ENCODE assay signal across 8 cellular contexts in the genomic region with DNA sequence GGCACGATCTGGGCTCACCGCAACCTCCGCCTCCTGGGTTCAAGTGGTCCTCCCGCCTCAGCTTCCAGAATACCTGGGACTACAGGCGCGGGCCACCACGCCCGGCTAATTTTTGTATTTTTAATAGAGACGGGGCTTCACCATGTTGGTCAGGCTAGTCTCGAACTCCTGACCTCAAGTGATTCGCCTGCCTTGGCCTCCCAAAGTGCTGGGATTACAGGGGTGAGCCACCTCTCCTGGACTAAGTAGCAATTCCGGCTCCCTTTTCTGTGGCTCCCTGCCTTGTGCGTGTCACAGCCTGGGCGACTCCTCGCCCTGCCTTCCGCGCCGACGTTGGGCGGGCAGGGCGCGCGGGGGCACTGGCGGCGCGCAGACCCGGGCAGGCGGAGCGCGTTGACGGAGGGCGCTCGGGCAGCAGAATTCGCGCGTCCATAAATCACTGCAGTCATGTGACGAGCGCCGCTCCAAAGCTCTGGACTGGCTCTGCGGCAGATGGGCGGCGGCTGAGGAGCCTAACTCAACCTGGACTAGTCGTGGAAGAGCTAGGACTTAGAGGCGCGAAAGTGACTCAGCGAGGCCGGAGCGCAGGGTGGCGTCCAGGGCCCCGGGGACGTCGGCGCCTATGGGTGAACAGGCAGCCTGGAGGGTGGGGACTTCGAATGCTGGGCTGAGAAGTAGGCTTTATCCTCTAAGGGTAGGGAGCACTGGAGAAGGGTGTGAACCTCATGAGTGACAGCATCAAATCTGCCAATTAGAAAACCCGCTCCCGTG. TPM values are rescaled to one million over a fixed set of nuclear protein-coding genes. Genes with fewer than 3 reads are reported as not detected.
DNase-seq lines count a peak whose midpoint lies in the region; ATAC-seq and TF ChIP-seq lines count a peak whose summit lies in the region.

No MANE protein-coding gene starts in this region.

- H3K4me1 Mint-ChIP-seq in stimulated activated naive CD8-positive, alpha-beta T cell treated with anti-CD3 and anti-CD28 coated beads, Interleukin-15, amount 100 ng/mL, for 72 hours = peaks cover 57% of the 10 kb centered on the region

- no peak overlapping the region for H3K9ac ChIP-seq in HUES6 (ENCODE audit: low read length)

- peaks cover 7% of the 10 kb centered on the region for H3K4me1 ChIP-seq in HUES6 (ENCODE audit: control insufficient read depth, insufficient read depth, low read length)
- peaks cover 0 to 17% (median 5%) of the 10 kb centered on the region in 4 donors for H3K4me1 ChIP-seq in right lobe of liver

- H3K27ac ChIP-seq in HUES6 (ENCODE audit: low read depth, low read length) (no peak overlapping the region), coronary artery (peak overlapping the region; percentile 74 to 77), right lobe of liver (peak overlapping the region in 2 of 3 donors; percentile 43 to 88)

- TF ChIP-seq CTCF in coronary artery (IDR thresholded peaks at IDR 0.05) (no peak), right lobe of liver (IDR thresholded peaks at IDR 0.05) (peak in 2 of 4 donors; percentile 22 to 63)

- WGBS in right lobe of liver (ENCODE audit: insufficient coverage, low coverage, low lambda C conversion rate, missing lambda C conversion rate) = 57% methylated on average over 20 of the region's 56 CpGs

- peak; percentile 58 to 85 (median 77) for ATAC-seq in right lobe of liver
- no peak for ATAC-seq in stimulated activated naive CD8-positive, alpha-beta T cell treated with anti-CD3 and anti-CD28 coated beads, Interleukin-15, amount 100 ng/mL, for 72 hours

- TF ChIP-seq POLR2A in right lobe of liver (IDR thresholded peaks at IDR 0.05) = peak; percentile 39

- H3K9me3 Mint-ChIP-seq in stimulated activated naive CD8-positive, alpha-beta T cell treated with anti-CD3 and anti-CD28 coated beads, Interleukin-15, amount 100 ng/mL, for 72 hours = no peaks in the 10 kb centered on the region

- intact Hi-C loops in right lobe of liver (cut with DNase I) = no loop called here

- H3K4me3 Mint-ChIP-seq in stimulated activated naive CD8-positive, alpha-beta T cell treated with anti-CD3 and anti-CD28 coated beads, Interleukin-15, amount 100 ng/mL, for 72 hours = peak overlapping the region in 1 of 2 donors; percentile 49

- H3K27me3 Mint-ChIP-seq in stimulated activated naive CD8-positive, alpha-beta T cell treated with anti-CD3 and anti-CD28 coated beads, Interleukin-15, amount 100 ng/mL, for 72 hours = peaks cover 10% of the 10 kb centered on the region

- peaks cover 16% of the 10 kb centered on the region for H3K36me3 ChIP-seq in HUES6 (ENCODE audit: control insufficient read depth, insufficient read depth, low read length)
- peaks cover 0 to 4% (median 0%) of the 10 kb centered on the region in 4 donors for H3K36me3 ChIP-seq in right lobe of liver

- H3K9me3 ChIP-seq in HUES6 (ENCODE audit: control insufficient read depth, insufficient read depth, low read depth, low read length) = no peaks in the 10 kb centered on the region
- no peaks in the 10 kb centered on the region for H3K9me3 ChIP-seq in right lobe of liver

- DNase-seq in activated CD4-positive, CD25-positive, alpha-beta regulatory T cell treated with anti-CD3 and anti-CD28 coated beads, Interleukin-2, amount 50 U/mL, for 16 hours (ENCODE audit: low read depth, low spot score) = peak; percentile 20
- no peak for DNase-seq in activated CD4-positive, CD25-positive, alpha-beta regulatory T cell treated with anti-CD3 and anti-CD28 coated beads, Interleukin-2, amount 50 U/mL, for 72 hours
- DNase-seq in SHP77 treated with DMSO at 0.1 percent for 48 hours (lab: John Stamatoyannopoulos, UW) (peak; percentile 85), coronary artery (ENCODE audit: low spot score) (peak; percentile 85), right lobe of liver (peak; percentile 78 to 86 (median 81)), stromal cell of bone marrow (ENCODE audit: low read depth) (peak; percentile 72)
- no peak for DNase-seq in stimulated activated naive CD8-positive, alpha-beta T cell treated with anti-CD3 and anti-CD28 coated beads, Interleukin-15, amount 100 ng/mL, for 72 hours

- H3K4me3 ChIP-seq in HUES6 (ENCODE audit: low read depth, low read length) (peak overlapping the region; percentile 40; the same call in 1 of the 2 replicates), coronary artery (peak overlapping the region; percentile 65), right lobe of liver (peak overlapping the region; percentile 93 to 98 (median 97))

- no peak overlapping the region for H3K27ac Mint-ChIP-seq in stimulated activated naive CD8-positive, alpha-beta T cell treated with anti-CD3 and anti-CD28 coated beads, Interleukin-15, amount 100 ng/mL, for 72 hours

- H3K27me3 ChIP-seq in HUES6 (ENCODE audit: control insufficient read depth, insufficient read depth, low read length) (no peaks in the 10 kb centered on the region), right lobe of liver (no peaks in the 10 kb centered on the region)

RNA-seq across cellular contexts. Expression of a gene that starts 1.4 kb away (rescaled TPM):
- 10 to 100 TPM; 15.9 to 33.5 (median 24.0) TPM for total RNA-seq in right lobe of liver

RNA-seq across cellular contexts. Expression of a gene that starts 10.4 kb away (rescaled TPM):
- total RNA-seq in right lobe of liver = 1 to 10 TPM in 4 of 6 experiments, under 1 TPM in 2; 0.43 to 3.1 (median 1.8) TPM

RNA-seq across cellular contexts. Expression of a gene that starts 32.7 kb away (rescaled TPM):
- total RNA-seq in right lobe of liver = 100 to 1,000 TPM in 2 of 6 experiments, 10 to 100 TPM in 4; 13.5 to 192 (median 17.7) TPM

RNA-seq across cellular contexts. Expression of a gene that starts 43.5 kb away (rescaled TPM):
- total RNA-seq in right lobe of liver = 10 to 100 TPM in 4 of 6 experiments, 1 to 10 TPM in 2; 2.7 to 81.8 (median 18.1) TPM

Comparison
In these comparisons a context has a peak if more than half of its experiments do, and no peak if none do; other contexts are left out.
1. DNase-seq: peak in activated CD4-positive, CD25-positive, alpha-beta regulatory T cell treated with anti-CD3 and anti-CD28 coated beads, Interleukin-2, amount 50 U/mL, for 16 hours (single experiment), SHP77 treated with DMSO at 0.1 percent for 48 hours (single experiment), coronary artery (single experiment), right lobe of liver (3 of 3) and stromal cell of bone marrow (single experiment); none in activated CD4-positive, CD25-positive, alpha-beta regulatory T cell treated with anti-CD3 and anti-CD28 coated beads, Interleukin-2, amount 50 U/mL, for 72 hours (single experiment) and stimulated activated naive CD8-positive, alpha-beta T cell treated with anti-CD3 and anti-CD28 coated beads, Interleukin-15, amount 100 ng/mL, for 72 hours (0 of 2).
2. H3K4me3 ChIP-seq: peak in every context shown above with its lines; median percentile 97 in right lobe of liver; 65 in coronary artery; 40 in HUES6.